ENCODE assay signal across 1 cellular context in the genomic region with DNA sequence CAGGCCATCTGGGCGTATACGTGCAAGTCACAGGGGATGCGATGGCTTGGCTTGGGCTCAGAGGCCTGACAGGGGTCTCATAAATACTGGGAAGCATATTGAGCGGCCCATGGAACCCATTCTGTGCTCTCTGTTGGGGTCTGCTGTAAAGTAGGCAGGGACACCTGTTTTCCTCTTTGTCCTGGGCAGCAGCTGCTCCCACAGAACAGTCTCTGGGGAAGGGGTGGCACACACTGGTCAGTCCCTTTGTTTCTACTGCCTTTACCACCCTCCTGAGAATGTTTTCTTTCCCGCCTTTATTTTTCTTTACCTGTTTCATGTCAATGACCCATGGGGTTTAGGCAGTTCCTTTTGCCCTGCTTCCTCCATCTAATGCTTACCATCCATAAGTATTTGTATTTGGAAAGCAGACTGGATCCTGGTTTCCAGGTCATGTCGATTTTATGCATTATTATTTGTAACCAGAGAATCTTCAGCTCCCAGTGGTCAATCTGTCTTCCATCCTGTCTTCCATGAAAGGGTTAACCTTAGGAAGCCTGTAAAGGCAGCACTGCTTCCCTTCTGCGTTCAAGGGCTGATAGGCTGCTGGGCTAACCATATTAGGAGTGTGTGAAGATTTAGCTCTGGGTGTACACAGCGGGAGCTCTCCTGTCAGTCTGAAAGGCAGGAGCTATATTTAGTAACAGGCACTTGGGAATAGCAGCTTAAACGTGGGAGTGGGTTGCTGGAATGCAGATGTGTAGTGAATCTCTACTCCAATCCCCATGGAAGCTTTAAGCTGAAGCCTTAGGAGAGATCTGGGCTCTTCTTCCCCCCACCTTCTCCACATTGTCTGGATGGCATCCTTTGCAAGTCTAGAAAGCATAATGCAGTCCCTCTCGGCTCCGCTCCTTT.
TF ChIP-seq lines count a peak whose summit lies in the region.

No MANE protein-coding gene starts in this region.

TF ChIP-seq in SK-N-SH treated with all-trans-retinoic acid at 6 μM for 48 hours, 23 proteins besides CTCF, POLR2A, EP300 and RAD21 (continued from another document):
- TF ChIP-seq, protein P1, sequence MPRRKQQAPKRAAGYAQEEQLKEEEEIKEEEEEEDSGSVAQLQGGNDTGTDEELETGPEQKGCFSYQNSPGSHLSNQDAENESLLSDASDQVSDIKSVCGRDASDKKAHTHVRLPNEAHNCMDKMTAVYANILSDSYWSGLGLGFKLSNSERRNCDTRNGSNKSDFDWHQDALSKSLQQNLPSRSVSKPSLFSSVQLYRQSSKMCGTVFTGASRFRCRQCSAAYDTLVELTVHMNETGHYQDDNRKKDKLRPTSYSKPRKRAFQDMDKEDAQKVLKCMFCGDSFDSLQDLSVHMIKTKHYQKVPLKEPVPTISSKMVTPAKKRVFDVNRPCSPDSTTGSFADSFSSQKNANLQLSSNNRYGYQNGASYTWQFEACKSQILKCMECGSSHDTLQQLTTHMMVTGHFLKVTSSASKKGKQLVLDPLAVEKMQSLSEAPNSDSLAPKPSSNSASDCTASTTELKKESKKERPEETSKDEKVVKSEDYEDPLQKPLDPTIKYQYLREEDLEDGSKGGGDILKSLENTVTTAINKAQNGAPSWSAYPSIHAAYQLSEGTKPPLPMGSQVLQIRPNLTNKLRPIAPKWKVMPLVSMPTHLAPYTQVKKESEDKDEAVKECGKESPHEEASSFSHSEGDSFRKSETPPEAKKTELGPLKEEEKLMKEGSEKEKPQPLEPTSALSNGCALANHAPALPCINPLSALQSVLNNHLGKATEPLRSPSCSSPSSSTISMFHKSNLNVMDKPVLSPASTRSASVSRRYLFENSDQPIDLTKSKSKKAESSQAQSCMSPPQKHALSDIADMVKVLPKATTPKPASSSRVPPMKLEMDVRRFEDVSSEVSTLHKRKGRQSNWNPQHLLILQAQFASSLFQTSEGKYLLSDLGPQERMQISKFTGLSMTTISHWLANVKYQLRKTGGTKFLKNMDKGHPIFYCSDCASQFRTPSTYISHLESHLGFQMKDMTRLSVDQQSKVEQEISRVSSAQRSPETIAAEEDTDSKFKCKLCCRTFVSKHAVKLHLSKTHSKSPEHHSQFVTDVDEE (CRISPR knock-in tag; IDR thresholded peaks at IDR 0.05) = no peak
- TF ChIP-seq ESRRG (CRISPR knock-in tag; IDR thresholded peaks at IDR 0.05) (no peak), ZFP3 (CRISPR knock-in tag; IDR thresholded peaks at IDR 0.05) (no peak), RARB (CRISPR knock-in tag; IDR thresholded peaks at IDR 0.05) (no peak), ZNF565 (CRISPR knock-in tag; conservative IDR thresholded peaks at IDR 0.05; ENCODE audit: low read depth) (no peak)
